ENCODE assay signal across 10 cellular contexts in genomic region chr4:151540728-151541437, GRCh38.
DNase-seq lines count a peak whose midpoint lies in the region; ATAC-seq and TF ChIP-seq lines count a peak whose summit lies in the region.
"Had no signal": no experiment of that assay in that cellular context is flagged by ENCODE, and none has a peak within 500 bp of the region (broad histone marks: within the 10 kb centered on the region; RNA-seq: fewer than 3 reads in every experiment).

No MANE protein-coding gene starts in this region.

- no peaks in the 10 kb centered on the region for H3K36me3 Mint-ChIP-seq in activated CD4-positive, alpha-beta T cell treated with anti-CD3 and anti-CD28 coated beads, Interleukin-2, amount 10 ng/mL, durations not matched to agents 7 days and 5 days (ENCODE audit: low read depth)
- H3K36me3 Mint-ChIP-seq: activated naive CD4-positive, alpha-beta T cell treated with anti-CD3 and anti-CD28 coated beads, Interleukin-2, amount 50 U/mL, for 24 hours; memory B cell had no signal

- peaks cover 2% of the 10 kb centered on the region for H3K4me1 Mint-ChIP-seq in activated CD4-positive, alpha-beta T cell treated with anti-CD3 and anti-CD28 coated beads, Interleukin-2, amount 10 ng/mL, durations not matched to agents 7 days and 5 days
- H3K4me1 Mint-ChIP-seq: activated naive CD4-positive, alpha-beta T cell treated with anti-CD3 and anti-CD28 coated beads, Interleukin-2, amount 50 U/mL, for 24 hours; memory B cell had no signal

- H3K4me3 Mint-ChIP-seq in activated CD4-positive, alpha-beta T cell treated with anti-CD3 and anti-CD28 coated beads, Interleukin-2, amount 10 ng/mL, durations not matched to agents 7 days and 5 days = no peak overlapping the region
- H3K4me3 Mint-ChIP-seq: activated naive CD4-positive, alpha-beta T cell treated with anti-CD3 and anti-CD28 coated beads, Interleukin-2, amount 50 U/mL, for 24 hours; memory B cell had no signal

- TF ChIP-seq CTCF in PC-3 (conservative IDR thresholded peaks at IDR 0.05; ENCODE audit: low read depth, low read length) (no peak), gastrocnemius medialis (IDR thresholded peaks at IDR 0.05 in 4 of 5, conservative IDR thresholded peaks at IDR 0.05 in 1 of 5) (no peak)

- H3K4me1 ChIP-seq in GM23248 (ENCODE audit: insufficient read depth) (peaks cover 20% of the 10 kb centered on the region), PC-3 (ENCODE audit: insufficient read depth, low read length) (peaks cover 37% of the 10 kb centered on the region), gastrocnemius medialis (peaks cover 28 to 55% of the 10 kb centered on the region in 2 donors)

- no peaks in the 10 kb centered on the region for H3K9me3 Mint-ChIP-seq in activated CD4-positive, alpha-beta T cell treated with anti-CD3 and anti-CD28 coated beads, Interleukin-2, amount 10 ng/mL, durations not matched to agents 7 days and 5 days
- H3K9me3 Mint-ChIP-seq: activated naive CD4-positive, alpha-beta T cell treated with anti-CD3 and anti-CD28 coated beads, Interleukin-2, amount 50 U/mL, for 24 hours; memory B cell had no signal

- H4K20me1 ChIP-seq in GM23248 (ENCODE audit: insufficient read depth) (no peaks in the 10 kb centered on the region), PC-3 (ENCODE audit: low read length) (no peaks in the 10 kb centered on the region)

- H3F3A ChIP-seq in GM23248 (ENCODE audit: insufficient read depth) (peaks cover 24% of the 10 kb centered on the region), PC-3 (ENCODE audit: low read length, unreplicated experiment) (peaks cover 5% of the 10 kb centered on the region)

- H3K27ac ChIP-seq in GM23248 (peak overlapping the region; percentile 91), PC-3 (ENCODE audit: low read length) (peak overlapping the region; percentile 100), gastrocnemius medialis (peak overlapping the region in 3 of 4 donors; percentile 24 to 67 (median 50))

- peak overlapping the region; percentile 76 for H3K4me2 ChIP-seq in GM23248 (ENCODE audit: unreplicated experiment)
- H3K4me2 ChIP-seq in PC-3 (ENCODE audit: low read length) = peak overlapping the region; percentile 89

- no peaks in the 10 kb centered on the region for H3K79me2 ChIP-seq in GM23248 (ENCODE audit: insufficient read depth)
- H3K79me2 ChIP-seq in PC-3 (ENCODE audit: low read length) = peaks cover 8% of the 10 kb centered on the region; the same call in 1 of the 2 replicates

- H3K27ac Mint-ChIP-seq in activated CD4-positive, alpha-beta T cell treated with anti-CD3 and anti-CD28 coated beads, Interleukin-2, amount 10 ng/mL, durations not matched to agents 7 days and 5 days = no peak overlapping the region
- H3K27ac Mint-ChIP-seq: activated naive CD4-positive, alpha-beta T cell treated with anti-CD3 and anti-CD28 coated beads, Interleukin-2, amount 50 U/mL, for 24 hours; memory B cell had no signal

- CTCF ChIA-PET in PC-3 (lab: Charles Lee) = interaction anchor here (0.6 to 1.4 kb wide), 4 partner anchors 64 to 236 kb away, joined by 3 to 5 read pairs (median 4); partner anchors contain the start of gene FHIP1A
- CTCF ChIA-PET in activated CD4-positive, alpha-beta T cell treated with anti-CD3 and anti-CD28 coated beads, Interleukin-2, amount 10 ng/mL, durations not matched to agents 7 days and 5 days (lab: Charles Lee) = no interaction called here

- H3K9ac ChIP-seq in GM23248 = peak overlapping the region; percentile 64
- H3K9ac ChIP-seq in PC-3 (ENCODE audit: low read length) = peak overlapping the region; percentile 90

- peak overlapping the region; percentile 41 for H2AFZ ChIP-seq in GM23248
- no peak overlapping the region for H2AFZ ChIP-seq in PC-3 (ENCODE audit: low read length)

- H3K27me3 ChIP-seq in GM23248 (replicated peaks; ENCODE audit: insufficient read depth) (no peaks in the 10 kb centered on the region), PC-3 (ENCODE audit: low read length) (no peaks in the 10 kb centered on the region), gastrocnemius medialis (no peaks in the 10 kb centered on the region)

- ATAC-seq in PC-3 (peak; percentile 91), gastrocnemius medialis (peak; percentile 74 to 91), GM18870 (IDR thresholded peaks at IDR 0.05; ENCODE audit: unreplicated experiment) (no peak)

- BruUV-seq in PC-3 (replicated peaks; lab: Mats Ljungman, UMichigan) = no TSS peak

- intact Hi-C loops in PC-3 (cut with micrococcal nuclease) = loop anchor here (5.0 kb wide), 1 partner anchor 134 kb away; the partner anchor contains the start of gene FHIP1A
- intact Hi-C loops in gastrocnemius medialis (cut with DNase I; ENCODE audit: low total_unique reads) = no loop called here

- no peaks in the 10 kb centered on the region for H3K36me3 ChIP-seq in GM23248 (ENCODE audit: low read depth)
- H3K36me3 ChIP-seq in PC-3 (ENCODE audit: low read depth, low read length) = no peaks in the 10 kb centered on the region
- no peaks in the 10 kb centered on the region for H3K36me3 ChIP-seq in gastrocnemius medialis

- TF ChIP-seq POLR2A in gastrocnemius medialis (IDR thresholded peaks at IDR 0.05) = no peak

- H3K27me3 Mint-ChIP-seq in activated CD4-positive, alpha-beta T cell treated with anti-CD3 and anti-CD28 coated beads, Interleukin-2, amount 10 ng/mL, durations not matched to agents 7 days and 5 days = peaks cover 6% of the 10 kb centered on the region

- peak; percentile 95 for DNase-seq in GM23248
- peak; percentile 95 for DNase-seq in PC-3
- peak; percentile 54 for DNase-seq in fibroblast of gingiva (ENCODE audit: low read depth)
- DNase-seq in gastrocnemius medialis = peak in 1 of 2 donors; percentile 16
- DNase-seq in activated CD8-positive, alpha-beta memory T cell treated with anti-CD3 and anti-CD28 coated beads, Interleukin-2, amount 50 U/mL, for 48 hours = no peak
- DNase-seq in NCI-H526 (lab: John Stamatoyannopoulos, UW) = no peak
- no peak for DNase-seq in activated CD4-positive, alpha-beta T cell treated with anti-CD3 and anti-CD28 coated beads, Interleukin-2, amount 10 ng/mL, durations not matched to agents 7 days and 5 days

- in situ Hi-C loops in GM23248 (cut with MboI) (no loop called here), gastrocnemius medialis (cut with MboI; ENCODE audit: low sequenced_read_pairs in 4 of 4) (no loop called here)

- 0% methylated on average over 3 of the region's 3 CpGs for WGBS in GM23248 (ENCODE audit: low coverage in 1 of 2, low lambda C conversion rate in 2 of 2, missing lambda C conversion rate in 2 of 2), 2 experiments

- POLR2A ChIA-PET in PC-3 (lab: Charles Lee; ENCODE audit: unreplicated experiment) = no interaction called here
- POLR2A ChIA-PET in activated CD4-positive, alpha-beta T cell treated with anti-CD3 and anti-CD28 coated beads, Interleukin-2, amount 10 ng/mL, durations not matched to agents 7 days and 5 days (lab: Charles Lee) = no interaction called here

- H3K9me3 ChIP-seq in GM23248 (ENCODE audit: low read depth) (no peaks in the 10 kb centered on the region), PC-3 (ENCODE audit: low read length) (no peaks in the 10 kb centered on the region), gastrocnemius medialis (no peaks in the 10 kb centered on the region)

- H3K4me3 ChIP-seq in GM23248 = peak overlapping the region; percentile 51
- peak overlapping the region; percentile 56 for H3K4me3 ChIP-seq in PC-3 (ENCODE audit: low read length)
- H3K4me3 ChIP-seq in gastrocnemius medialis = no peak overlapping the region

- no peaks in the 10 kb centered on the region for H3K9me2 ChIP-seq in GM23248 (ENCODE audit: insufficient read depth)
- no peaks in the 10 kb centered on the region for H3K9me2 ChIP-seq in PC-3 (replicated peaks; ENCODE audit: low read length)

Comparison
In these comparisons a context has a peak if more than half of its experiments do, and no peak if none do; other contexts are left out.
1. DNase-seq: peak in GM23248 (single experiment), PC-3 (single experiment) and fibroblast of gingiva (single experiment); none in activated CD8-positive, alpha-beta memory T cell treated with anti-CD3 and anti-CD28 coated beads, Interleukin-2, amount 50 U/mL, for 48 hours (single experiment), NCI-H526 (0 of 2) and activated CD4-positive, alpha-beta T cell treated with anti-CD3 and anti-CD28 coated beads, Interleukin-2, amount 10 ng/mL, durations not matched to agents 7 days and 5 days (single experiment).
2. H3K27ac ChIP-seq: peak in every context shown above with its lines; median percentile 100 in PC-3; 91 in GM23248; 50 in gastrocnemius medialis.
3. H3K4me3 ChIP-seq: peak in GM23248 (single experiment) and PC-3 (single experiment); none in gastrocnemius medialis (0 of 4).